8 cellular contexts compared by ENCODE assay signal in the genomic region with DNA sequence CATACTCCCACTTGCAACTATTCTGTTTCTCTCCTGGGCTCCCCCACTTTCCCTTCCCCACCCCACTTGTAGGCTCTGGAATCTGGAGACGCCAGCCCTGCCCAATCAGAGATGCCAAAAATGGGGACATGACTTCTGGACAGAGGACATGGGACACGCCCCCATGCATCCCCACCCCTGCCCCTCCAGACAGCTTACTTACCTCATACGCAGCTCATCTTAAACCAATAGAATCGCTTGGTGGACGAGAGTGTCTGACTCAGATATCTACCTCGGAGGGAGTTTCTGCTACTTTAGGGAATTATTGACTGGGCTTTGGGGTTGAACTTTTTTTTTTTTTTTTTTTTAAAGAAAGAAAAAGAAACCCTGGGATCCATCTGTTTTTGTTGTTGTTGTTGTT. TPM values are rescaled to one million over a fixed set of nuclear protein-coding genes. Genes with fewer than 3 reads are reported as not detected.
DNase-seq lines count a peak whose midpoint lies in the region; ATAC-seq and TF ChIP-seq lines count a peak whose summit lies in the region.
"Not testable (repeated sequence)": the region's sequence is repeated elsewhere in the genome, so short reads cannot be mapped to it uniquely, and the experiment has no call there.

No MANE protein-coding gene starts in this region.

- intact Hi-C loops in activated B cell treated with CpG ODN at 0.5 μM for 24 hours (cut with micrococcal nuclease); psoas muscle (cut with DNase I): not testable (repeated sequence)

- DNase-seq in ACHN (peak; percentile 39), NB4 (ENCODE audit: low read depth) (peak; percentile 10)
- DNase-seq in activated B cell treated with CpG ODN at 0.5 μM for 24 hours, foreskin keratinocyte, psoas muscle: not testable (repeated sequence)

- not testable (repeated sequence) for H3K27ac Mint-ChIP-seq in activated B cell treated with CpG ODN at 0.5 μM for 24 hours

- ATAC-seq in GM18511 (IDR thresholded peaks at IDR 0.05; ENCODE audit: unreplicated experiment) (peak; percentile 56), GM19455 (IDR thresholded peaks at IDR 0.05; ENCODE audit: unreplicated experiment) (peak; percentile 53), HG02870 (IDR thresholded peaks at IDR 0.05; ENCODE audit: unreplicated experiment) (peak; percentile 83), activated B cell treated with CpG ODN at 0.5 μM for 24 hours (ENCODE audit: low read depth) (peak; percentile 53), foreskin keratinocyte (peak; percentile 34), psoas muscle (peak; percentile 19 to 54 (median 31))

- not testable (repeated sequence) for H3K36me3 Mint-ChIP-seq in activated B cell treated with CpG ODN at 0.5 μM for 24 hours (ENCODE audit: low read depth)

- POLR2A ChIA-PET in activated B cell treated with CpG ODN at 0.5 μM for 24 hours (lab: Charles Lee) = interaction anchor here (0.7 kb wide), 2 partner anchors 20 to 58 kb away, joined by 4 to 5 read pairs; no protein-coding TSS in a partner anchor

- in situ Hi-C loops in ACHN (cut with HindIII; ENCODE audit: low pct_ligation_motif_present, low pct_unique_long_range_greater_than_20kb, low sequenced_read_pairs) = not testable (repeated sequence)

- TF ChIP-seq POLR2A in NB4 (IDR thresholded peaks at IDR 0.05; ENCODE audit: extremely low read depth, insufficient read length) = not testable (repeated sequence)

- H3K9me3 Mint-ChIP-seq in activated B cell treated with CpG ODN at 0.5 μM for 24 hours = peaks cover 17% of the 10 kb centered on the region

- TF ChIP-seq CTCF in NB4 (IDR thresholded peaks at IDR 0.05; ENCODE audit: low read depth, low read length); activated B cell treated with CpG ODN at 0.5 μM for 24 hours (IDR thresholded peaks at IDR 0.05); foreskin keratinocyte (conservative IDR thresholded peaks at IDR 0.05); psoas muscle (IDR thresholded peaks at IDR 0.05): not testable (repeated sequence)

- peaks cover 45% of the 10 kb centered on the region for H3K4me1 Mint-ChIP-seq in activated B cell treated with CpG ODN at 0.5 μM for 24 hours

- WGBS in psoas muscle, 3 donors = 69 to 78% (median 71%) methylated on average over 6 of the region's 6 CpGs

- not testable (repeated sequence) for H3K4me1 ChIP-seq in foreskin keratinocyte, psoas muscle

- not testable (repeated sequence) for H3K36me3 ChIP-seq in psoas muscle (ENCODE audit: insufficient read depth in 1 of 2, low read depth in 1 of 2)

- H3K27me3 ChIP-seq in foreskin keratinocyte; psoas muscle (ENCODE audit: insufficient read depth in 3 of 3, low read length in 2 of 3): not testable (repeated sequence)

- H3K4me3 ChIP-seq in NB4 (ENCODE audit: low read depth, low read length); psoas muscle: not testable (repeated sequence)

- CTCF ChIA-PET in activated B cell treated with CpG ODN at 0.5 μM for 24 hours (lab: Charles Lee) = not testable (repeated sequence)

- not testable (repeated sequence) for H3K4me3 Mint-ChIP-seq in activated B cell treated with CpG ODN at 0.5 μM for 24 hours

- not testable (repeated sequence) for H3K27me3 Mint-ChIP-seq in activated B cell treated with CpG ODN at 0.5 μM for 24 hours

- not testable (repeated sequence) for H3K27ac ChIP-seq in foreskin keratinocyte, psoas muscle

- H3K9me3 ChIP-seq in psoas muscle = not testable (repeated sequence)

RNA-seq across cellular contexts. Expression of a gene that starts 58.4 kb away (rescaled TPM):
- 11.8 and 12.3 TPM in 2 replicates for total RNA-seq in activated B cell treated with CpG ODN at 0.5 μM for 24 hours
- 5.0 and 5.4 TPM in 2 replicates for total RNA-seq in foreskin keratinocyte
- 3.8 and 4.3 TPM in 2 replicates for polyA plus RNA-seq in foreskin keratinocyte
- 1 to 10 TPM; 1.1 to 2.1 (median 1.8) TPM for total RNA-seq in psoas muscle
- polyA plus RNA-seq in psoas muscle = 1 to 10 TPM in 2 of 3 donors, under 1 TPM in 1; 0.64 to 2.9 (median 1.4) TPM

Comparison
In these comparisons a context has a peak if more than half of its experiments do, and no peak if none do; other contexts are left out.
1. ATAC-seq: peak in every context shown above with its lines; median percentile 83 in HG02870; 56 in GM18511; 53 in GM19455; 53 in activated B cell treated with CpG ODN at 0.5 μM for 24 hours; 34 in foreskin keratinocyte; 31 in psoas muscle.